9 cellular contexts compared by ENCODE assay signal in the genomic region with DNA sequence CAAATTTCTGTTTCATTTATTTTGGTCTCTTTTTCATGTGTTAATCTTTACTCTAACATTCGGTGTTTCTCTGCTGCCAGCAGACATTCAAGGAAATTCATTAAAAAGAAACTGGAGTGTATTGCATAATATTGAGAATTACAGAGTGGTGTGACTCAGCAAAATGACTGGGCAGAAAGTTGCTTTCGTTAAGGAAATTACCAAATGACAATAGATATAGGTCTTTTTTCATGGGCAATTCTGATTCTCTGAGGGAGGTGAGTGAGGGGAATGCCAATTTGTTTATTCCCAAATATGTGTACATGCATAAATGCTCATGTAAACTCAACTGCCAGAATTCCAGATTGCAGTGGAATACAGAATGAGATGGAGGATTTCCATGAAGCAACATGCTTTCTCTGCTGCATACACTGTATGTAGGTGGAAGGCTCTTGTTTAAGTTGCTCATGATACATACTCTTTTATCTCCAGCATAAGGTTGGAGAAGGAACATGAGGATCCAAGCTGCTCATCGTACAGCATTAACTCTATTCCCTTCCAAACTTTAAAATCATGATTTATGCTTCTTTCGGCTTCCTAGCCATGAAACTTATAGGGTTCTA.
DNase-seq lines count a peak whose midpoint lies in the region; ATAC-seq and TF ChIP-seq lines count a peak whose summit lies in the region.
"Had no signal": no experiment of that assay in that cellular context is flagged by ENCODE, and none has a peak within 500 bp of the region (broad histone marks: within the 10 kb centered on the region; RNA-seq: fewer than 3 reads in every experiment).

No MANE protein-coding gene starts in this region.

- TF ChIP-seq CTCF in fibroblast of mammary gland (conservative IDR thresholded peaks at IDR 0.05; ENCODE audit: control insufficient read depth, insufficient read depth, low read depth, low read length) = no peak

- H3K4me3 ChIP-seq in fibroblast of mammary gland (ENCODE audit: control insufficient read depth, low read depth, low read length) (no peak overlapping the region), skeletal muscle cell (ENCODE audit: low read depth, low read length) (no peak overlapping the region)

- ATAC-seq in HG03097 (IDR thresholded peaks at IDR 0.05; ENCODE audit: low FRiP score, unreplicated experiment) = no peak

- peak; percentile 37 for DNase-seq in HS-5 (ENCODE audit: low read depth)
- peak; percentile 24 for DNase-seq in SKM-1 treated with dmso at 0.1 percent for 144 hours (lab: John Stamatoyannopoulos, UW; ENCODE audit: unreplicated experiment)
- peak; percentile 77 for DNase-seq in fibroblast of mammary gland (ENCODE audit: low read depth)
- DNase-seq in skeletal muscle cell (ENCODE audit: low read depth) = peak; percentile 49
- no peak for DNase-seq in DMS 273 treated with DMSO at 0.1 percent for 48 hours (lab: John Stamatoyannopoulos, UW)
- no peak for DNase-seq in stimulated activated CD4-positive, alpha-beta T cell treated with anti-CD3 and anti-CD28 coated beads, Interleukin-4, amount 100 ng/mL, for 1 hour
- DNase-seq in KG1 (lab: John Stamatoyannopoulos, UW) = no peak
- DNase-seq: immature natural killer cell had no signal

Comparison
In these comparisons a context has a peak if more than half of its experiments do, and no peak if none do; other contexts are left out.
1. DNase-seq: peak in HS-5 (single experiment), SKM-1 treated with dmso at 0.1 percent for 144 hours (single experiment), fibroblast of mammary gland (single experiment) and skeletal muscle cell (single experiment); none in DMS 273 treated with DMSO at 0.1 percent for 48 hours (single experiment), stimulated activated CD4-positive, alpha-beta T cell treated with anti-CD3 and anti-CD28 coated beads, Interleukin-4, amount 100 ng/mL, for 1 hour (single experiment) and KG1 (single experiment).